13 cellular contexts compared by ENCODE assay signal in the genomic region with DNA sequence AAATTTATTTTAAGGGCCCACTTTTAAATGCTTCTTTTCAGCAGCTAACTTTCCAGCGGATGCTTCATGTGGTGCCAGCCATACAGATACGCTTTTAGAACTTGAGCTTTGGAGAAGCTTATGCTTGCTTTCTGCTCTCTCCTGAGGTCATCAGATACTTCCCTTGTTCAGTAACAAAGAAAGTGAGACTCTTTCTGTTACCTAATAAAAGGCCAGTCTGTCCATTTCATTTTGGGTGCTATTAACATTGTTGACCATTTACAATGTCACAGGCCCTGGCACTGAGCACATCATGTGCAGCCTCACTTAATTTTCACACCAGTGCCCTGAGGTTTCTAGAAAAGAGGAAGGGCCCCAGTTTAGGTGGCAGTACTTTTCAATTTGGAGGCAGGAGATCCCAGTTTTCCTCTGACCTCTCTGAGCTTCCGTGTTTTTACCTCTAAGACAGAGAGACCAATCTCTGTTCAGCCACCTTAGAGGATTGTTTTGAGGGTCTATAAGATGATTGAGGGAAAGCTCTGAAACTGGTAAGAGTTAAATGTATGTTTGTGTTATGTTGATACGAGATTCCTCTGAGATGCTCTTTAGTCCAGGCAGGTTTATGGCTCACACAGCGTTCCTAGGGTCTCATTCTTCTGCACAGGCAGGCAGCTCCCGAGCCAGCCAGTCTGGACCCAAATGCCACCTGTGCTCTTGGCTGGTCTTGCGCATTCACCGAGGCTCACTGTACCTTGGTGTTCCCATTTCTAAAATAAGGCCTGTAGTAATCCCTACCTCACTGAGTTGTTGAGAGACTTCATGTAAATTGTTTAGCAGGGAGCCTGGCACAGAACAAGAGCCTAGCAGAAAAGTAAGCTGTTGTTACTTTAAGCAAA. TPM values are rescaled to one million over a fixed set of nuclear protein-coding genes. Genes with fewer than 3 reads are reported as not detected.
A peak's percentile ranks its signal among the peaks of the same experiment; 100 is the strongest.
DNase-seq lines count a peak whose midpoint lies in the region; ATAC-seq and TF ChIP-seq lines count a peak whose summit lies in the region.
"Had no signal": no experiment of that assay in that cellular context is flagged by ENCODE, and none has a peak within 500 bp of the region (broad histone marks: within the 10 kb centered on the region; RNA-seq: fewer than 3 reads in every experiment).

No MANE protein-coding gene starts in this region.

- H3K4me1 Mint-ChIP-seq in activated naive CD4-positive, alpha-beta T cell treated with anti-CD3 and anti-CD28 coated beads for 36 hours (ENCODE audit: low read depth): peaks cover 31% of the 10 kb centered on the region

- no peak overlapping the region for H3K27ac Mint-ChIP-seq in activated naive CD4-positive, alpha-beta T cell treated with anti-CD3 and anti-CD28 coated beads for 36 hours

- no peaks in the 10 kb centered on the region for H3K9me3 Mint-ChIP-seq in activated naive CD4-positive, alpha-beta T cell treated with anti-CD3 and anti-CD28 coated beads for 36 hours

- ATAC-seq in HG03521 (IDR thresholded peaks at IDR 0.05; ENCODE audit: unreplicated experiment): no peak

- H3K4me1 ChIP-seq in HUES48 (ENCODE audit: control insufficient read depth, insufficient read depth, low read length): peaks cover 42% of the 10 kb centered on the region
- H3K4me1 ChIP-seq in breast epithelium: peaks cover 0 to 3% of the 10 kb centered on the region in 2 donors
- H3K4me1 ChIP-seq in muscle layer of duodenum (ENCODE audit: control insufficient read depth in 1 of 2, insufficient read depth in 2 of 2, low read length in 2 of 2): peaks cover 30 to 56% of the 10 kb centered on the region in 2 donors

- H3K27ac ChIP-seq in HUES48 (ENCODE audit: low read depth, low read length) (peak overlapping the region; percentile 23), breast epithelium (peak overlapping the region; percentile 3 to 50), muscle layer of duodenum (ENCODE audit: low read length) (peak overlapping the region; percentile 87)
- H3K27ac ChIP-seq: parathyroid adenoma, testis had no signal

- no peak overlapping the region for H3K4me3 Mint-ChIP-seq in activated naive CD4-positive, alpha-beta T cell treated with anti-CD3 and anti-CD28 coated beads for 36 hours

- CTCF ChIA-PET in activated naive CD4-positive, alpha-beta T cell treated with anti-CD3 and anti-CD28 coated beads for 36 hours (lab: Charles Lee): interaction anchor here (0.7 to 1.2 kb wide), 2 partner anchors 13 to 27 kb away, joined by 3 to 4 read pairs; no protein-coding TSS in a partner anchor

- intact Hi-C loops in breast epithelium (cut with DNase I; ENCODE audit: low total_unique reads): no loop called here
- intact Hi-C loops in activated naive CD4-positive, alpha-beta T cell treated with anti-CD3 and anti-CD28 coated beads for 36 hours (cut with micrococcal nuclease): no loop called here

- H3K4me3 ChIP-seq in HUES48 (ENCODE audit: low read depth, low read length): no peak overlapping the region
- H3K4me3 ChIP-seq in breast epithelium: peak overlapping the region in 2 of 3 donors; percentile 3 to 42
- peak overlapping the region; percentile 90 to 97 for H3K4me3 ChIP-seq in muscle layer of duodenum (ENCODE audit: low read depth in 1 of 2, low read length in 2 of 2)
- H3K4me3 ChIP-seq: testis had no signal

- no peak overlapping the region for H3K9ac ChIP-seq in HUES48 (ENCODE audit: low read depth, low read length)
- H3K9ac ChIP-seq: parathyroid adenoma had no signal

- H3K27me3 ChIP-seq in HUES48 (ENCODE audit: control insufficient read depth, insufficient read depth, low read length) (no peaks in the 10 kb centered on the region), breast epithelium (no peaks in the 10 kb centered on the region), muscle layer of duodenum (ENCODE audit: low read depth, low read length) (no peaks in the 10 kb centered on the region)
- H3K27me3 ChIP-seq: testis had no signal

- no peak for DNase-seq in breast epithelium (ENCODE audit: low spot score in 2 of 2)
- peak; percentile 49 for DNase-seq in superior temporal gyrus (ENCODE audit: extremely low spot score)
- DNase-seq in putamen (ENCODE audit: low spot score): no peak
- no peak for DNase-seq in activated naive CD4-positive, alpha-beta T cell treated with anti-CD3 and anti-CD28 coated beads for 36 hours
- DNase-seq: activated CD4-positive, alpha-beta T cell treated with anti-CD3 and anti-CD28 coated beads for 1 hour; activated T-cell treated with anti-CD3 and anti-CD28 coated beads, Interleukin-2, amount 50 U/mL, for 1 hour; effector memory CD4-positive, alpha-beta T cell; testis had no signal

- H3K27me3 Mint-ChIP-seq in activated naive CD4-positive, alpha-beta T cell treated with anti-CD3 and anti-CD28 coated beads for 36 hours (ENCODE audit: low read depth): no peaks in the 10 kb centered on the region

- TF ChIP-seq POLR2A in breast epithelium (IDR thresholded peaks at IDR 0.05): no peak

- H3K36me3 Mint-ChIP-seq in activated naive CD4-positive, alpha-beta T cell treated with anti-CD3 and anti-CD28 coated beads for 36 hours (ENCODE audit: low read depth): peaks cover 2% of the 10 kb centered on the region

- no peaks in the 10 kb centered on the region for H3K9me3 ChIP-seq in HUES48 (ENCODE audit: control insufficient read depth, insufficient read depth, low read length)
- H3K9me3 ChIP-seq in breast epithelium: no peaks in the 10 kb centered on the region
- H3K9me3 ChIP-seq in muscle layer of duodenum (ENCODE audit: control insufficient read depth in 1 of 2, low read length in 2 of 2): no peaks in the 10 kb centered on the region
- H3K9me3 ChIP-seq: testis had no signal

- H3K36me3 ChIP-seq in HUES48 (ENCODE audit: control insufficient read depth, insufficient read depth, low read length): no peaks in the 10 kb centered on the region
- H3K36me3 ChIP-seq in breast epithelium: no peaks in the 10 kb centered on the region
- H3K36me3 ChIP-seq in muscle layer of duodenum (ENCODE audit: control insufficient read depth in 1 of 2, insufficient read depth in 2 of 2, low read length in 2 of 2): peaks cover 0 to 12% of the 10 kb centered on the region in 2 donors

- TF ChIP-seq CTCF in breast epithelium (IDR thresholded peaks at IDR 0.05): no peak

RNA-seq across cellular contexts. Expression of a gene that starts 4.4 kb away (rescaled TPM):
- 10 to 100 TPM; 43.6 to 72.8 (median 67.4) TPM for total RNA-seq in breast epithelium
- total RNA-seq in activated naive CD4-positive, alpha-beta T cell treated with anti-CD3 and anti-CD28 coated beads for 36 hours: 10 to 100 TPM; 25.7 to 26.1 TPM

RNA-seq across cellular contexts. Expression of a gene that starts 57.1 kb away (rescaled TPM):
- not detected for total RNA-seq in breast epithelium
- not detected for total RNA-seq in activated naive CD4-positive, alpha-beta T cell treated with anti-CD3 and anti-CD28 coated beads for 36 hours
- total RNA-seq: M059J had no signal

Comparison
In these comparisons a context has a peak if more than half of its experiments do, and no peak if none do; other contexts are left out.
1. H3K27ac ChIP-seq: peak in every context shown above with its lines; median percentile 87 in muscle layer of duodenum; 26 in breast epithelium; 23 in HUES48.